ENCODE assay signal across 1 cellular context in the genomic region with DNA sequence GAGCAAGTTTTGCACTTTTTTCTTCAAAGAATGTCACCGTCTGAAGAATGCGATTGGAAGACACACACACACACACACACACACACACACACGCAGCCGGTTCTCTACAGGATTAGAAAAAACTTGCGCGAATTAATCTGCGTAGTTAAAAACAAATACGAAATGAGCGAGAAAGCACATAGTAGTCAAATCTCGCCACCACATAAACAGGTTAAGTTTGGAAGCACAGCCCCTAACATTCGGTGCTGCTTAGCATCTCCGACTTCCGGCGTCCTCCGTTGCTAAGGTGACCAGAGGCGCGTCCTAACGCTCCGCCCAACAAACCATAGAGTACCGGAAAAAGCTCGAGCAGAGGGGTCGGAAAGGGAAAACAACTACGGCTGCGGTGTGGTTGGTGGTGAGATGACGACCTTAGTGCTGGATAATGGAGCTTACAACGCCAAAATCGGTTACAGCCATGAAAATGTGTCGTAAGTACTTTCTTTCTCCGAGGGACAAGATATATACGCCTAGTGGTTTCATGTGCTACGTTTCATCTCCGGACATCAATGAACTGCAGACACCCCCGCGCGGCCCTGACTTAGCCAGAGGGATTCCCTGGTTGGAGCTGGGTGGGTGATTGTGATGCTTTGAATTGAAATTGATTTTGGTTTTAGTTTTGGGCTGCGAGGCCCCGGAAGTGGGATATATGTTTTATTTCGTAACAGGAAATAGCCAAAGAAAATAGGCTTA.
A peak's percentile ranks its signal among the peaks of the same experiment; 100 is the strongest.
TF ChIP-seq lines count a peak whose summit lies in the region.

TSS of gene ACTR6 (plus strand) at position 366 of the 732 bp plus-strand sequence. CDS start at position 403, 37 bp downstream.

TF ChIP-seq in GM12878, 131 proteins besides CTCF, POLR2A, EP300 and RAD21 (continued from another document):
- TF ChIP-seq, protein P1, sequence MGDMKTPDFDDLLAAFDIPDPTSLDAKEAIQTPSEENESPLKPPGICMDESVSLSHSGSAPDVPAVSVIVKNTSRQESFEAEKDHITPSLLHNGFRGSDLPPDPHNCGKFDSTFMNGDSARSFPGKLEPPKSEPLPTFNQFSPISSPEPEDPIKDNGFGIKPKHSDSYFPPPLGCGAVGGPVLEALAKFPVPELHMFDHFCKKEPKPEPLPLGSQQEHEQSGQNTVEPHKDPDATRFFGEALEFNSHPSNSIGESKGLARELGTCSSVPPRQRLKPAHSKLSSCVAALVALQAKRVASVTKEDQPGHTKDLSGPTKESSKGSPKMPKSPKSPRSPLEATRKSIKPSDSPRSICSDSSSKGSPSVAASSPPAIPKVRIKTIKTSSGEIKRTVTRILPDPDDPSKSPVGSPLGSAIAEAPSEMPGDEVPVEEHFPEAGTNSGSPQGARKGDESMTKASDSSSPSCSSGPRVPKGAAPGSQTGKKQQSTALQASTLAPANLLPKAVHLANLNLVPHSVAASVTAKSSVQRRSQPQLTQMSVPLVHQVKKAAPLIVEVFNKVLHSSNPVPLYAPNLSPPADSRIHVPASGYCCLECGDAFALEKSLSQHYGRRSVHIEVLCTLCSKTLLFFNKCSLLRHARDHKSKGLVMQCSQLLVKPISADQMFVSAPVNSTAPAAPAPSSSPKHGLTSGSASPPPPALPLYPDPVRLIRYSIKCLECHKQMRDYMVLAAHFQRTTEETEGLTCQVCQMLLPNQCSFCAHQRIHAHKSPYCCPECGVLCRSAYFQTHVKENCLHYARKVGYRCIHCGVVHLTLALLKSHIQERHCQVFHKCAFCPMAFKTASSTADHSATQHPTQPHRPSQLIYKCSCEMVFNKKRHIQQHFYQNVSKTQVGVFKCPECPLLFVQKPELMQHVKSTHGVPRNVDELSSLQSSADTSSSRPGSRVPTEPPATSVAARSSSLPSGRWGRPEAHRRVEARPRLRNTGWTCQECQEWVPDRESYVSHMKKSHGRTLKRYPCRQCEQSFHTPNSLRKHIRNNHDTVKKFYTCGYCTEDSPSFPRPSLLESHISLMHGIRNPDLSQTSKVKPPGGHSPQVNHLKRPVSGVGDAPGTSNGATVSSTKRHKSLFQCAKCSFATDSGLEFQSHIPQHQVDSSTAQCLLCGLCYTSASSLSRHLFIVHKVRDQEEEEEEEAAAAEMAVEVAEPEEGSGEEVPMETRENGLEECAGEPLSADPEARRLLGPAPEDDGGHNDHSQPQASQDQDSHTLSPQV (IDR thresholded peaks at IDR 0.05): no peak
- TF ChIP-seq BCL11A (IDR thresholded peaks at IDR 0.05; ENCODE audit: low read depth, low read length): no peak
- TF ChIP-seq PAX8 (IDR thresholded peaks at IDR 0.05): 0 out of 2 replicates have a peak, but pooled peaks have one; percentile 86
- TF ChIP-seq SREBF2 (IDR thresholded peaks at IDR 0.05; ENCODE audit: low read length): no peak
- TF ChIP-seq TCF7 (IDR thresholded peaks at IDR 0.05; ENCODE audit: borderline replicate concordance): no peak
- TF ChIP-seq GABPA (IDR thresholded peaks at IDR 0.05; ENCODE audit: low read depth): peak; percentile 91
- TF ChIP-seq RELA (IDR thresholded peaks at IDR 0.05; ENCODE audit: borderline replicate concordance, partially characterized antibody): peak; percentile 47
- TF ChIP-seq SIX5 (IDR thresholded peaks at IDR 0.05; ENCODE audit: low read depth, low read length, severe bottlenecking): peak; percentile 34
- TF ChIP-seq CEBPB (IDR thresholded peaks at IDR 0.05; ENCODE audit: borderline replicate concordance in 1 of 2, low read depth in 2 of 2, low read length in 2 of 2): no peak
- peak; percentile 22; the same call in 1 of the 2 replicates for TF ChIP-seq TCF12 (IDR thresholded peaks at IDR 0.05; ENCODE audit: low read depth, low read length)
- TF ChIP-seq LARP7 (IDR thresholded peaks at IDR 0.05): 0 out of 2 replicates have a peak, but pooled peaks have one; percentile 52
- no peak for TF ChIP-seq ZNF217 (IDR thresholded peaks at IDR 0.05)
- TF ChIP-seq CHD2 (IDR thresholded peaks at IDR 0.05; ENCODE audit: borderline replicate concordance, low read depth, low read length): no peak; the same call in 1 of the 2 replicates
- no peak for TF ChIP-seq ZNF687 (IDR thresholded peaks at IDR 0.05)
- TF ChIP-seq NR2F1 (conservative IDR thresholded peaks at IDR 0.05): no peak; the same call in 1 of the 2 replicates
- no peak for TF ChIP-seq RBBP5 (conservative IDR thresholded peaks at IDR 0.05)
- peak; percentile 61; the same call in 1 of the 2 replicates for TF ChIP-seq EED (IDR thresholded peaks at IDR 0.05; ENCODE audit: low read depth)
- TF ChIP-seq NBN (IDR thresholded peaks at IDR 0.05): peak; percentile 90
- TF ChIP-seq FOXK2 (IDR thresholded peaks at IDR 0.05): peak; percentile 73
TF ChIP-seq in GM12878: peak in this region for 51.
